14 cellular contexts compared by ENCODE assay signal in the genomic region with DNA sequence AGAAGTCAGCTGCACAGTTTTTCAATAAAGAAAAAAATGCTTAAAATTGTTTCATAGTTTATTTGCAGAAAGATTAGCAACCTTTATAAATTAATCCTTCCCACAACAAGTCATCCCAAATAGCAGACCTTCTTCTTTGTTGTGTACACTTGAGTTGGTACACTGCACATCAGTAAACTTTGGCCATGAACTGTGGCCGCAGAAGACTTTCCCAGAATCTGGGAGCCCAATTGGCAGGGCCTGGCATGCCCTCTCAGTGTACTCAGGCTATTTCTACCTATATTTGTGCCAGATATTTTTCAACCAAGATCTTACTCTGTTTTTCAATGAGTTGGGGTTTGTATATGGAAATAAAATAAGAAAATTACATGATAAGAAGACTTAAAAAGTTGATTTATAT.
A peak's percentile ranks its signal among the peaks of the same experiment; 100 is the strongest.
DNase-seq lines count a peak whose midpoint lies in the region; ATAC-seq and TF ChIP-seq lines count a peak whose summit lies in the region.
"Had no signal": no experiment of that assay in that cellular context is flagged by ENCODE, and none has a peak within 500 bp of the region (broad histone marks: within the 10 kb centered on the region; RNA-seq: fewer than 3 reads in every experiment).

No MANE protein-coding gene starts in this region.

- no peak overlapping the region for H2AFZ ChIP-seq in neural progenitor cell (replicated peaks)

- peaks cover 7% of the 10 kb centered on the region for H3F3A ChIP-seq in neural progenitor cell (ENCODE audit: low read depth)

- DNase-seq in DMS53 (lab: John Stamatoyannopoulos, UW) = peak; percentile 7
- DNase-seq in DMS53 treated with DMSO at 0.1 percent for 48 hours (lab: John Stamatoyannopoulos, UW; ENCODE audit: unreplicated experiment) = no peak
- DNase-seq in NCI-H1105 (lab: John Stamatoyannopoulos, UW) = peak; percentile 24
- no peak for DNase-seq in neural progenitor cell (ENCODE audit: low spot score)
- DNase-seq in NCI-H1694 treated with DMSO at 0.1 percent for 48 hours (lab: John Stamatoyannopoulos, UW) = no peak
- DNase-seq in activated CD8-positive, alpha-beta memory T cell treated with anti-CD3 and anti-CD28 coated beads, Interleukin-2, amount 10 ng/mL, durations not matched to agents 7 days and 5 days = no peak
- DNase-seq: DMS79 treated with DMSO at 0.1 percent for 48 hours, EL, GOT3, H9 had no signal

- H4K20me1 ChIP-seq in neural progenitor cell (ENCODE audit: low read depth) = no peaks in the 10 kb centered on the region

- no peaks in the 10 kb centered on the region for H3K9me3 ChIP-seq in neural progenitor cell (ENCODE audit: low read depth)

- peaks cover 26% of the 10 kb centered on the region for H3K27me3 Mint-ChIP-seq in brain
- no peaks in the 10 kb centered on the region for H3K27me3 Mint-ChIP-seq in neural progenitor cell (ENCODE audit: insufficient read depth, low read depth)
- peaks cover 4% of the 10 kb centered on the region for H3K27me3 Mint-ChIP-seq in activated CD8-positive, alpha-beta memory T cell treated with anti-CD3 and anti-CD28 coated beads, Interleukin-2, amount 10 ng/mL, durations not matched to agents 7 days and 5 days

- peak overlapping the region; percentile 82 for H3K27ac ChIP-seq in neural progenitor cell
- H3K27ac ChIP-seq: 22Rv1 had no signal

- H3K9me3 Mint-ChIP-seq in brain (peaks cover 2 to 13% (median 11%) of the 10 kb centered on the region in 5 experiments), neural progenitor cell (peaks cover 2% of the 10 kb centered on the region)
- H3K9me3 Mint-ChIP-seq in activated CD8-positive, alpha-beta memory T cell treated with anti-CD3 and anti-CD28 coated beads, Interleukin-2, amount 10 ng/mL, durations not matched to agents 7 days and 5 days (ENCODE audit: low read depth) = no peaks in the 10 kb centered on the region
- H3K9me3 Mint-ChIP-seq: IgD-negative memory B cell had no signal

- no peaks in the 10 kb centered on the region for H3K79me2 ChIP-seq in neural progenitor cell (ENCODE audit: low read depth)

- H3K4me3 Mint-ChIP-seq in brain = peak overlapping the region in 1 of 5 experiments; percentile 10
- no peak overlapping the region for H3K4me3 Mint-ChIP-seq in neural progenitor cell
- no peak overlapping the region for H3K4me3 Mint-ChIP-seq in activated CD8-positive, alpha-beta memory T cell treated with anti-CD3 and anti-CD28 coated beads, Interleukin-2, amount 10 ng/mL, durations not matched to agents 7 days and 5 days
- H3K4me3 Mint-ChIP-seq: H9, IgD-negative memory B cell had no signal

- peaks cover 18% of the 10 kb centered on the region for H3K4me1 ChIP-seq in neural progenitor cell

- TF ChIP-seq CTCF in brain (conservative IDR thresholded peaks at IDR 0.05) (no peak), neural progenitor cell (IDR thresholded peaks at IDR 0.05) (no peak)

- H3K27me3 ChIP-seq in neural progenitor cell = no peaks in the 10 kb centered on the region

- ATAC-seq in HG02610 (IDR thresholded peaks at IDR 0.05; ENCODE audit: unreplicated experiment) = no peak
- no peak for ATAC-seq in activated CD8-positive, alpha-beta memory T cell treated with anti-CD3 and anti-CD28 coated beads, Interleukin-2, amount 10 ng/mL, durations not matched to agents 7 days and 5 days

- H3K36me3 ChIP-seq in neural progenitor cell = no peaks in the 10 kb centered on the region

- CTCF ChIA-PET in activated CD8-positive, alpha-beta memory T cell treated with anti-CD3 and anti-CD28 coated beads, Interleukin-2, amount 10 ng/mL, durations not matched to agents 7 days and 5 days (lab: Charles Lee) = no interaction called here

- peak overlapping the region in 4 of 5 experiments; percentile 28 to 85 (median 54) for H3K27ac Mint-ChIP-seq in brain
- H3K27ac Mint-ChIP-seq in neural progenitor cell = peak overlapping the region; percentile 65
- no peak overlapping the region for H3K27ac Mint-ChIP-seq in activated CD8-positive, alpha-beta memory T cell treated with anti-CD3 and anti-CD28 coated beads, Interleukin-2, amount 10 ng/mL, durations not matched to agents 7 days and 5 days

- peak overlapping the region; percentile 57 for H3K4me2 ChIP-seq in neural progenitor cell

- H3K4me3 ChIP-seq in neural progenitor cell = no peak overlapping the region

- no peak overlapping the region for H3K9ac ChIP-seq in neural progenitor cell

- H3K4me1 Mint-ChIP-seq in brain (peaks cover 50% of the 10 kb centered on the region), neural progenitor cell (peaks cover 14% of the 10 kb centered on the region)
- peaks cover 2% of the 10 kb centered on the region for H3K4me1 Mint-ChIP-seq in activated CD8-positive, alpha-beta memory T cell treated with anti-CD3 and anti-CD28 coated beads, Interleukin-2, amount 10 ng/mL, durations not matched to agents 7 days and 5 days

- peaks cover 12% of the 10 kb centered on the region for H3K36me3 Mint-ChIP-seq in brain
- no peaks in the 10 kb centered on the region for H3K36me3 Mint-ChIP-seq in neural progenitor cell
- peaks cover under 1% of the 10 kb centered on the region for H3K36me3 Mint-ChIP-seq in activated CD8-positive, alpha-beta memory T cell treated with anti-CD3 and anti-CD28 coated beads, Interleukin-2, amount 10 ng/mL, durations not matched to agents 7 days and 5 days
- H3K36me3 Mint-ChIP-seq: IgD-negative memory B cell had no signal

Comparison
In these comparisons a context has a peak if more than half of its experiments do, and no peak if none do; other contexts are left out.
1. DNase-seq: peak in DMS53 (single experiment) and NCI-H1105 (single experiment); none in DMS53 treated with DMSO at 0.1 percent for 48 hours (single experiment), neural progenitor cell (single experiment), NCI-H1694 treated with DMSO at 0.1 percent for 48 hours (single experiment) and activated CD8-positive, alpha-beta memory T cell treated with anti-CD3 and anti-CD28 coated beads, Interleukin-2, amount 10 ng/mL, durations not matched to agents 7 days and 5 days (single experiment).